In the genomic region with DNA sequence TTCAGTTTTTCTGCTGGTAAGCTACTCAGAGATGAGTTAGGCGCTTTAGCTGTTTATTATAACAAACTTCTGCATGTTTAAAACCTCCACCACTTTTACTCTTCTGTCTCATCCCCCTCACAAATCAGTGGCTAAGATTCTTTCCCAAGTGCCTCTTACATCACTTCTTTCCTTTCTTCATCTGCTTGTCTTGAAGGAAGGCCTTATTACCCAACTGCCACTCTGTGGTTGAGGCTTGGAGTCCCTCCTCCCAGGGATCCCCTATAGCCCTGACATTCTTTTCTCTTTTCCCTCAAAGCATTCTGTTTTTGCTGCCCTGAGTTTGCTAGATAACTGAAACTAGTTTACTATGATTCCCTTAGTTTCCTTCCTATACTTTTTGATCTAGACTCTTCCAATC, we compare ENCODE assay signal across 21 cellular contexts. TPM values are rescaled to one million over a fixed set of nuclear protein-coding genes. Genes with fewer than 3 reads are reported as not detected.
DNase-seq lines count a peak whose midpoint lies in the region; ATAC-seq and TF ChIP-seq lines count a peak whose summit lies in the region.
"Had no signal": no experiment of that assay in that cellular context is flagged by ENCODE, and none has a peak within 500 bp of the region (broad histone marks: within the 10 kb centered on the region; RNA-seq: fewer than 3 reads in every experiment).

No MANE protein-coding gene starts in this region.

- DNase-seq in AG10803 (ENCODE audit: low read depth) (peak; percentile 11), SKM-1 (lab: John Stamatoyannopoulos, UW; ENCODE audit: unreplicated experiment) (peak; percentile 98), lower lobe of right lung (no peak), HPDE6-E6E7 (ENCODE audit: extremely low spot score) (no peak)
- DNase-seq in CD4-positive, alpha-beta memory T cell, result no peak
- DNase-seq: activated CD4-positive, alpha-beta T cell treated with anti-CD3 and anti-CD28 coated beads, Interleukin-2, amount 10 ng/mL, durations not matched to agents 7 days and 5 days; CD4-positive, CD25-positive, alpha-beta regulatory T cell; effector memory CD8-positive, alpha-beta T cell; GDM1; glutamatergic neuron; GM23248; NCI-H1105 treated with DMSO at 0.1 percent for 48 hours; NCI-H526; SHP77; stimulated activated CD4-positive, alpha-beta T cell treated with anti-CD3 and anti-CD28 coated beads, Interleukin-4, amount 100 ng/mL, for 4 hours had no signal

- H3K27me3 Mint-ChIP-seq in CD4-positive, alpha-beta memory T cell, result no peaks in the 10 kb centered on the region
- H3K27me3 Mint-ChIP-seq: activated CD4-positive, alpha-beta T cell treated with anti-CD3 and anti-CD28 coated beads, Interleukin-2, amount 10 ng/mL, durations not matched to agents 7 days and 5 days; activated naive CD8-positive, alpha-beta T cell; activated T-helper 17 cell treated with anti-CD3 and anti-CD28 coated beads, Interleukin-2, amount 50 U/mL, for 72 hours had no signal

- CTCF ChIA-PET in CD4-positive, alpha-beta memory T cell (lab: Charles Lee; ENCODE audit: partially characterized antibody), result no interaction called here

- peaks cover 0 to 2% (median 0%) of the 10 kb centered on the region in 8 donors for H3K9me3 Mint-ChIP-seq in CD4-positive, alpha-beta memory T cell
- H3K9me3 Mint-ChIP-seq: activated CD4-positive, alpha-beta T cell treated with anti-CD3 and anti-CD28 coated beads, Interleukin-2, amount 10 ng/mL, durations not matched to agents 7 days and 5 days; activated T-helper 17 cell treated with anti-CD3 and anti-CD28 coated beads, Interleukin-2, amount 50 U/mL, for 72 hours; CD4-positive, CD25-positive, alpha-beta regulatory T cell; effector memory CD8-positive, alpha-beta T cell had no signal

- H3K27ac Mint-ChIP-seq in CD4-positive, alpha-beta memory T cell, result no peak overlapping the region
- H3K27ac Mint-ChIP-seq: activated CD4-positive, alpha-beta T cell treated with anti-CD3 and anti-CD28 coated beads, Interleukin-2, amount 10 ng/mL, durations not matched to agents 7 days and 5 days; activated naive CD8-positive, alpha-beta T cell; activated T-helper 17 cell treated with anti-CD3 and anti-CD28 coated beads, Interleukin-2, amount 50 U/mL, for 72 hours; effector memory CD8-positive, alpha-beta T cell had no signal

- H2AFZ ChIP-seq in Loucy (ENCODE audit: low read length), result no peak overlapping the region
- H2AFZ ChIP-seq: GM23248 had no signal

- no peak overlapping the region for H3K4me3 Mint-ChIP-seq in CD4-positive, alpha-beta memory T cell
- H3K4me3 Mint-ChIP-seq: activated CD4-positive, alpha-beta T cell treated with anti-CD3 and anti-CD28 coated beads, Interleukin-2, amount 10 ng/mL, durations not matched to agents 7 days and 5 days; activated naive CD8-positive, alpha-beta T cell; activated T-helper 17 cell treated with anti-CD3 and anti-CD28 coated beads, Interleukin-2, amount 50 U/mL, for 72 hours; CD4-positive, CD25-positive, alpha-beta regulatory T cell; effector memory CD8-positive, alpha-beta T cell had no signal

- H3F3A ChIP-seq in Loucy (ENCODE audit: low read depth), result no peaks in the 10 kb centered on the region

- H3K27me3 ChIP-seq in Loucy (ENCODE audit: insufficient read depth, low read length, poor library complexity, severe bottlenecking) (no peaks in the 10 kb centered on the region), lower lobe of right lung (ENCODE audit: low read depth) (no peaks in the 10 kb centered on the region)
- no peaks in the 10 kb centered on the region for H3K27me3 ChIP-seq in CD4-positive, alpha-beta memory T cell (ENCODE audit: insufficient read depth, low read length)

- peaks cover 48% of the 10 kb centered on the region for H3K4me1 ChIP-seq in Loucy (ENCODE audit: insufficient read depth, low read length, poor library complexity, severe bottlenecking)
- H3K4me1 ChIP-seq in lower lobe of right lung, result peaks cover 32% of the 10 kb centered on the region
- H3K4me1 ChIP-seq in CD4-positive, alpha-beta memory T cell (ENCODE audit: insufficient read depth, low read length), result peaks cover 3% of the 10 kb centered on the region

- no peaks in the 10 kb centered on the region for H4K20me1 ChIP-seq in Loucy (ENCODE audit: insufficient read depth, low read length, poor library complexity, severe bottlenecking)

- ATAC-seq in lower lobe of right lung (peak; percentile 47 to 51), GM21367 (IDR thresholded peaks at IDR 0.05; ENCODE audit: unreplicated experiment) (no peak), HG02840 (IDR thresholded peaks at IDR 0.05; ENCODE audit: low FRiP score, unreplicated experiment) (no peak)
- ATAC-seq: activated T-helper 17 cell treated with anti-CD3 and anti-CD28 coated beads, Interleukin-2, amount 50 U/mL, for 72 hours; effector memory CD8-positive, alpha-beta T cell; K562 had no signal

- H3K9ac ChIP-seq in Loucy (ENCODE audit: low read depth, low read length, poor library complexity, severe bottlenecking), result peak overlapping the region; percentile 34
- H3K9ac ChIP-seq: GM23248 had no signal

- H3K9me2 ChIP-seq in Loucy (replicated peaks; ENCODE audit: low read depth, low read length), result no peaks in the 10 kb centered on the region

- H3K36me3 ChIP-seq in Loucy (ENCODE audit: insufficient read depth, low read length) (no peaks in the 10 kb centered on the region), lower lobe of right lung (no peaks in the 10 kb centered on the region)
- no peaks in the 10 kb centered on the region for H3K36me3 ChIP-seq in CD4-positive, alpha-beta memory T cell (ENCODE audit: insufficient read depth, low read length)

- POLR2A ChIA-PET in CD4-positive, alpha-beta memory T cell (lab: Charles Lee; ENCODE audit: partially characterized antibody), result no interaction called here

- H3K9me3 ChIP-seq in Loucy (ENCODE audit: insufficient read depth, low read depth, low read length) (no peaks in the 10 kb centered on the region), lower lobe of right lung (no peaks in the 10 kb centered on the region)
- H3K9me3 ChIP-seq in CD4-positive, alpha-beta memory T cell (ENCODE audit: control insufficient read depth in 1 of 2, low read length in 2 of 2), result no peaks in the 10 kb centered on the region

- H3K4me3 ChIP-seq in AG10803 (ENCODE audit: low read length) (no peak overlapping the region), Loucy (ENCODE audit: low read length, poor library complexity, severe bottlenecking) (peak overlapping the region; percentile 6), lower lobe of right lung (no peak overlapping the region)
- H3K4me3 ChIP-seq in CD4-positive, alpha-beta memory T cell (ENCODE audit: low read length in 2 of 2), result no peak overlapping the region
- H3K4me3 ChIP-seq: GM23248, K562 had no signal

- H3K4me1 Mint-ChIP-seq in CD4-positive, alpha-beta memory T cell, result peaks cover 0 to 3% (median 0%) of the 10 kb centered on the region in 4 donors
- H3K4me1 Mint-ChIP-seq: activated T-helper 17 cell treated with anti-CD3 and anti-CD28 coated beads, Interleukin-2, amount 50 U/mL, for 72 hours had no signal

- peak overlapping the region; percentile 57 for H3K4me2 ChIP-seq in Loucy (ENCODE audit: low read depth, low read length, poor library complexity, severe bottlenecking)

- TF ChIP-seq CTCF in AG10803 (conservative IDR thresholded peaks at IDR 0.05; ENCODE audit: low read length) (no peak), Loucy (conservative IDR thresholded peaks at IDR 0.05; ENCODE audit: low read length) (no peak), lower lobe of right lung (IDR thresholded peaks at IDR 0.05) (no peak)

- no peaks in the 10 kb centered on the region for H3K36me3 Mint-ChIP-seq in CD4-positive, alpha-beta memory T cell
- H3K36me3 Mint-ChIP-seq: activated naive CD8-positive, alpha-beta T cell; CD4-positive, CD25-positive, alpha-beta regulatory T cell had no signal

- no peaks in the 10 kb centered on the region for H3K79me2 ChIP-seq in Loucy (ENCODE audit: insufficient read depth, low read length)

- no peak overlapping the region for H3K27ac ChIP-seq in lower lobe of right lung
- no peak overlapping the region for H3K27ac ChIP-seq in CD4-positive, alpha-beta memory T cell (ENCODE audit: low read depth, low read length)
- H3K27ac ChIP-seq: GM23248 had no signal

- intact Hi-C loops in lower lobe of right lung (cut with DNase I), result no loop called here
- intact Hi-C loops in CD4-positive, alpha-beta memory T cell (cut with micrococcal nuclease), result no loop called here

RNA-seq across cellular contexts. Expression of a gene that starts 37.3 kb away (rescaled TPM):
- total RNA-seq in lower lobe of right lung, result 50.0 TPM
- 10 to 100 TPM; 84.9 to 90.1 TPM for total RNA-seq in CD4-positive, alpha-beta memory T cell
- 100 to 1,000 TPM; 109 to 230 TPM for polyA plus RNA-seq in CD4-positive, alpha-beta memory T cell

Comparison
In these comparisons a context has a peak if more than half of its experiments do, and no peak if none do; other contexts are left out.
1. DNase-seq: peak in AG10803 (single experiment) and SKM-1 (single experiment); none in lower lobe of right lung (single experiment), HPDE6-E6E7 (single experiment) and CD4-positive, alpha-beta memory T cell (0 of 5).
2. ATAC-seq: peak in lower lobe of right lung (2 of 2); none in GM21367 (single experiment) and HG02840 (single experiment).